Comparison of ENCODE assay signal across 20 cellular contexts in the genomic region with DNA sequence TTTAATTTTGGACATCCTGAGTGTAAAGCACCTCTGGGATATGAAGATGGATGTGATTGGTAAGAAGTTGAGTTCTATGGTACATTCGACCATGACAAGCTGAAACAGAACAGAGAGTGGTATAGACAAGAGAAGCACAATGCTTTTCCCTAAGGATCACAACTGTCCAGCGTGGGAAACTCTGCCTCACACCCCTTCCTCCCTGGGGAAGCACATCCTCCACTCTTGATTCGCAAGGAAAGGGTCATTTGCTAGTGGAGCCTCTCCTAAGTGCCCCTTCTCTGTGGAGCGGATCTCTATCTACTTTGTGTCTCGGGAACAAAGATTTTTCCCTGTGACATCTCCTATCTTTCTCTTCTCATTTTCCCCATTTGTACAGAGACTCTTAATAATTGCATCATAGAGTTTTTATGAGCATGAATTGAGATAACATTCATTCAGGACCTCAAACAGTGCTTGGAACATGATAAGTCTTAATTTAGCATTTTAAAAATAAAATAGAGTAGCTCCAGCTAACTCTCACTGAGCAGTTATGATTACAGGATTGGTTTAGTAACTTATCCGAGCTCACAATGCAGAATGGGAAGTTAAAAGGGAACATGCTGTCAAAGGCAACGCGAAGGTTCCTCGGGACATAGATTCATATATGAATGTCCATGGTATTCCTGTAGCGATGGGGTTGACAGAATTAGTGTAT.
DNase-seq lines count a peak whose midpoint lies in the region; ATAC-seq, FAIRE-seq and TF ChIP-seq lines count a peak whose summit lies in the region.
"Had no signal": no experiment of that assay in that cellular context is flagged by ENCODE, and none has a peak within 500 bp of the region (broad histone marks: within the 10 kb centered on the region; RNA-seq: fewer than 3 reads in every experiment).

No MANE protein-coding gene starts in this region.

- POLR2A ChIA-PET in OCI-LY7 (lab: Charles Lee), result no interaction called here

- peak; percentile 3 for FAIRE-seq in A204.1 (lab: Jason Lieb, UNC)
- FAIRE-seq: GM12891, GM18507, H54 had no signal

- DNase-seq in Right ventricle myocardium superior, result no peak
- DNase-seq in left ventricle myocardium inferior, result no peak
- DNase-seq in left ventricle myocardium superior, result no peak
- no peak for DNase-seq in OCI-LY7 (ENCODE audit: low spot score)
- DNase-seq: 8988T; C1 segment of cervical spinal cord; Calu3; CD4-positive, alpha-beta memory T cell; COR-L47; DMS53; DMS79 treated with DMSO at 0.1 percent for 48 hours; GF-D8; GOT3; HFFc6 had no signal

- H3K79me2 ChIP-seq in OCI-LY7 (ENCODE audit: insufficient read depth, low read depth, low read length), result no peaks in the 10 kb centered on the region

- TF ChIP-seq CTCF in left ventricle myocardium inferior (IDR thresholded peaks at IDR 0.05; ENCODE audit: borderline replicate concordance) (no peak), OCI-LY7 (conservative IDR thresholded peaks at IDR 0.05; ENCODE audit: low read length) (no peak)

- no peak overlapping the region for H3K4me2 ChIP-seq in OCI-LY7 (ENCODE audit: low read length)

- intact Hi-C loops in Right ventricle myocardium superior (cut with DNase I), result no loop called here
- intact Hi-C loops in left ventricle myocardium inferior (cut with micrococcal nuclease), result no loop called here
- intact Hi-C loops in left ventricle myocardium superior (cut with micrococcal nuclease), result no loop called here
- intact Hi-C loops in OCI-LY7 (cut with micrococcal nuclease; ENCODE audit: unreplicated experiment), result no loop called here

- CTCF ChIA-PET in OCI-LY7 (lab: Charles Lee; ENCODE audit: unreplicated experiment), result no interaction called here

- H3K9me3 ChIP-seq in left ventricle myocardium inferior (replicated peaks) (no peaks in the 10 kb centered on the region), OCI-LY7 (ENCODE audit: low read length) (no peaks in the 10 kb centered on the region)
- H3K9me3 ChIP-seq: HAP-1 had no signal

- peaks cover 22% of the 10 kb centered on the region for H3K4me1 ChIP-seq in left ventricle myocardium inferior
- no peaks in the 10 kb centered on the region for H3K4me1 ChIP-seq in OCI-LY7 (ENCODE audit: insufficient read depth, low read length, poor library complexity, severe bottlenecking)
- H3K4me1 ChIP-seq: HAP-1 had no signal

- no TSS peak for BruUV-seq in OCI-LY7 (replicated peaks; lab: Mats Ljungman, UMichigan)

- H2AFZ ChIP-seq in OCI-LY7 (ENCODE audit: low read length), result no peak overlapping the region

- ATAC-seq in Right ventricle myocardium superior (ENCODE audit: poor library complexity) (peak; percentile 49), left ventricle myocardium superior (peak; percentile 87), HG02623 (IDR thresholded peaks at IDR 0.05; ENCODE audit: unreplicated experiment) (no peak)

- no peaks in the 10 kb centered on the region for H3K27me3 ChIP-seq in left ventricle myocardium inferior (ENCODE audit: low read depth)

- H4K20me1 ChIP-seq in OCI-LY7 (ENCODE audit: insufficient read depth, low read length), result no peaks in the 10 kb centered on the region

- H3K27ac ChIP-seq in left ventricle myocardium inferior (replicated peaks) (no peak overlapping the region), OCI-LY7 (ENCODE audit: low read depth, low read length, poor library complexity, severe bottlenecking) (no peak overlapping the region)

- H3K36me3 ChIP-seq in left ventricle myocardium inferior, result no peaks in the 10 kb centered on the region
- no peaks in the 10 kb centered on the region for H3K36me3 ChIP-seq in OCI-LY7 (ENCODE audit: insufficient read depth, low read length)
- H3K36me3 ChIP-seq: HAP-1 had no signal

- no peaks in the 10 kb centered on the region for H3K9me2 ChIP-seq in OCI-LY7 (ENCODE audit: insufficient read depth, low read length)

- H3K4me3 ChIP-seq in left ventricle myocardium inferior (no peak overlapping the region), OCI-LY7 (ENCODE audit: low read depth, low read length, poor library complexity, severe bottlenecking) (no peak overlapping the region)
- H3K4me3 ChIP-seq: HAP-1 had no signal
